8 cellular contexts compared by ENCODE assay signal in genomic region chr16:67000384-67001158, GRCh38. TPM values are rescaled to one million over a fixed set of nuclear protein-coding genes. Genes with fewer than 3 reads are reported as not detected.
DNase-seq lines count a peak whose midpoint lies in the region.

No MANE protein-coding gene starts in this region.

- no peak overlapping the region for H4K91ac ChIP-seq in mesenchymal stem cell (ENCODE audit: low read length)

- H3K4me3 ChIP-seq in mesenchymal stem cell (ENCODE audit: insufficient read depth in 1 of 2, low read depth in 1 of 2, low read length in 2 of 2) = peak overlapping the region; percentile 49 to 83

- no peaks in the 10 kb centered on the region for H3K79me1 ChIP-seq in mesenchymal stem cell (replicated peaks; ENCODE audit: low read length, poor library complexity, severe bottlenecking)

- peak overlapping the region; percentile 68 for H2AFZ ChIP-seq in mesenchymal stem cell (ENCODE audit: low read depth, low read length)

- H3K27me3 ChIP-seq in mesenchymal stem cell (ENCODE audit: control insufficient read depth in 1 of 2, insufficient read depth in 1 of 2, low read length in 2 of 2) = peaks cover 24 to 28% of the 10 kb centered on the region in 2 experiments

- H2BK12ac ChIP-seq in mesenchymal stem cell (ENCODE audit: low read length in 2 of 2) = no peak overlapping the region

- no peak overlapping the region for H3K27ac ChIP-seq in mesenchymal stem cell (ENCODE audit: low read length, poor library complexity, severe bottlenecking)

- H2AK5ac ChIP-seq in mesenchymal stem cell (ENCODE audit: low read length, severe bottlenecking) = no peak overlapping the region

- H3K4me1 ChIP-seq in mesenchymal stem cell (ENCODE audit: control insufficient read depth, insufficient read depth, low read depth, low read length) = peaks cover 21% of the 10 kb centered on the region

- peak overlapping the region; percentile 72 for H3K9ac ChIP-seq in mesenchymal stem cell (ENCODE audit: low read length)

- H2BK120ac ChIP-seq in mesenchymal stem cell (ENCODE audit: low read depth, low read length) = no peak overlapping the region

- peak overlapping the region; percentile 47 to 69 for H3K18ac ChIP-seq in mesenchymal stem cell (ENCODE audit: low read depth in 1 of 2, low read length in 2 of 2)

- no peak overlapping the region for H2BK15ac ChIP-seq in mesenchymal stem cell (ENCODE audit: low read depth, poor library complexity, severe bottlenecking)

- WGBS in mesenchymal stem cell = 5% methylated on average over 55 of the region's 75 CpGs

- peak overlapping the region; percentile 70 for H4K8ac ChIP-seq in mesenchymal stem cell (ENCODE audit: low read length)

- H2BK5ac ChIP-seq in mesenchymal stem cell (ENCODE audit: low read depth, low read length, poor library complexity, severe bottlenecking) = no peak overlapping the region

- no peak overlapping the region for H3K23ac ChIP-seq in mesenchymal stem cell (ENCODE audit: low read length in 2 of 2)

- H3K4ac ChIP-seq in mesenchymal stem cell (ENCODE audit: low read depth in 1 of 2, low read length in 2 of 2) = no peak overlapping the region

- no peaks in the 10 kb centered on the region for H3K9me3 ChIP-seq in mesenchymal stem cell (ENCODE audit: control insufficient read depth, low read length)

- H3K36me3 ChIP-seq in mesenchymal stem cell (ENCODE audit: control insufficient read depth in 1 of 2, insufficient read depth in 2 of 2, low read depth in 1 of 2, low read length in 2 of 2) = no peaks in the 10 kb centered on the region

- peak overlapping the region; percentile 85 for H3K4me2 ChIP-seq in mesenchymal stem cell (ENCODE audit: low read length, poor library complexity, severe bottlenecking)

- DNase-seq in DMS53 treated with DMSO at 0.1 percent for 48 hours (lab: John Stamatoyannopoulos, UW; ENCODE audit: unreplicated experiment) = peak; percentile 43
- DNase-seq in NCI-H1105 treated with DMSO at 0.1 percent for 48 hours (lab: John Stamatoyannopoulos, UW) = peak; percentile 58
- DNase-seq in activated CD4-positive, alpha-beta T cell treated with anti-CD3 and anti-CD28 coated beads, Interleukin-2, amount 50 U/mL, for 48 hours = peak; percentile 62 to 68
- peak; percentile 77 for DNase-seq in ecto neural progenitor cell (ENCODE audit: low spot score)
- peak; percentile 29 for DNase-seq in mesenchymal stem cell
- DNase-seq in stimulated activated CD8-positive, alpha-beta memory T cell treated with anti-CD3 and anti-CD28 coated beads, Interleukin-2, amount 100 ng/mL, for 1 hour (ENCODE audit: low read depth in 2 of 2) = peak; percentile 8 to 11
- DNase-seq in RKO (ENCODE audit: low spot score) = no peak
- DNase-seq in A172 (ENCODE audit: low spot score) = no peak

- no peak overlapping the region for H3K14ac ChIP-seq in mesenchymal stem cell (ENCODE audit: low read length in 2 of 2)

RNA-seq across cellular contexts. Expression of gene CES4A, which starts 12.2 kb away (rescaled TPM):
- polyA plus RNA-seq in mesenchymal stem cell (2013, experiment 1 of 2) = 4.4 TPM
- 3.9 TPM for polyA plus RNA-seq in mesenchymal stem cell (2013, experiment 2 of 2)
- total RNA-seq in A172 (2014; rRNA removed; shearing (Covaris generic)) = not detected in 2 replicates

RNA-seq across cellular contexts. Expression of gene CBFB, which starts 28.4 kb away (rescaled TPM):
- polyA plus RNA-seq in mesenchymal stem cell (2013, experiment 1 of 2) = 37.0 TPM
- 40.1 TPM for polyA plus RNA-seq in mesenchymal stem cell (2013, experiment 2 of 2)
- total RNA-seq in A172 (2014; rRNA removed; shearing (Covaris generic)) = 72.3 and 89.4 TPM in 2 replicates

RNA-seq across cellular contexts. Expression of gene CES3, which starts 39.5 kb away (rescaled TPM):
- 0.07 TPM for polyA plus RNA-seq in mesenchymal stem cell (2013, experiment 1 of 2)
- 0.01 TPM for polyA plus RNA-seq in mesenchymal stem cell (2013, experiment 2 of 2)
- 0.05 and 0.17 TPM in 2 replicates for total RNA-seq in A172 (2014; rRNA removed; shearing (Covaris generic))

Comparison
In these comparisons a context has a peak if more than half of its experiments do, and no peak if none do; other contexts are left out.
1. DNase-seq: peak in DMS53 treated with DMSO at 0.1 percent for 48 hours (single experiment), NCI-H1105 treated with DMSO at 0.1 percent for 48 hours (single experiment), activated CD4-positive, alpha-beta T cell treated with anti-CD3 and anti-CD28 coated beads, Interleukin-2, amount 50 U/mL, for 48 hours (2 of 2), ecto neural progenitor cell (single experiment), mesenchymal stem cell (single experiment) and stimulated activated CD8-positive, alpha-beta memory T cell treated with anti-CD3 and anti-CD28 coated beads, Interleukin-2, amount 100 ng/mL, for 1 hour (2 of 2); none in RKO (single experiment) and A172 (single experiment).